In genomic region chr19:12800873-12801465, GRCh38 we compare ENCODE assay signal across 2 cellular contexts.
TF ChIP-seq lines count a peak whose summit lies in the region.

No MANE protein-coding gene starts in this region.

TF ChIP-seq in SK-N-SH treated with all-trans-retinoic acid at 6 μM for 48 hours, 23 proteins besides CTCF, POLR2A, EP300 and RAD21:
- TF ChIP-seq ZNF8 (CRISPR knock-in tag; IDR thresholded peaks at IDR 0.05) (no peak), CSDC2 (CRISPR knock-in tag; IDR thresholded peaks at IDR 0.05) (no peak), GLIS3 (CRISPR knock-in tag; IDR thresholded peaks at IDR 0.05) (no peak), ZFP30 (CRISPR knock-in tag; IDR thresholded peaks at IDR 0.05) (no peak), TCF4 (CRISPR knock-in tag; IDR thresholded peaks at IDR 0.05; ENCODE audit: borderline replicate concordance) (no peak), SNAI2 (CRISPR knock-in tag; IDR thresholded peaks at IDR 0.05) (no peak), ZNF70 (CRISPR knock-in tag; IDR thresholded peaks at IDR 0.05) (no peak)

TF ChIP-seq in H1, 55 proteins besides CTCF, POLR2A, EP300 and RAD21:
- TF ChIP-seq SUZ12 (IDR thresholded peaks at IDR 0.05; ENCODE audit: low read length) (no peak), SIN3A (conservative IDR thresholded peaks at IDR 0.05 in 1 of 2, IDR thresholded peaks at IDR 0.05 in 1 of 2; ENCODE audit: low read depth in 1 of 2, low read length in 2 of 2) (0 out of 4 replicates have a peak, but pooled peaks of 1 of the 2 experiments have one; percentile 36)
TF ChIP-seq in H1: peak in this region for 1.
